14 cellular contexts compared by ENCODE assay signal in the genomic region with DNA sequence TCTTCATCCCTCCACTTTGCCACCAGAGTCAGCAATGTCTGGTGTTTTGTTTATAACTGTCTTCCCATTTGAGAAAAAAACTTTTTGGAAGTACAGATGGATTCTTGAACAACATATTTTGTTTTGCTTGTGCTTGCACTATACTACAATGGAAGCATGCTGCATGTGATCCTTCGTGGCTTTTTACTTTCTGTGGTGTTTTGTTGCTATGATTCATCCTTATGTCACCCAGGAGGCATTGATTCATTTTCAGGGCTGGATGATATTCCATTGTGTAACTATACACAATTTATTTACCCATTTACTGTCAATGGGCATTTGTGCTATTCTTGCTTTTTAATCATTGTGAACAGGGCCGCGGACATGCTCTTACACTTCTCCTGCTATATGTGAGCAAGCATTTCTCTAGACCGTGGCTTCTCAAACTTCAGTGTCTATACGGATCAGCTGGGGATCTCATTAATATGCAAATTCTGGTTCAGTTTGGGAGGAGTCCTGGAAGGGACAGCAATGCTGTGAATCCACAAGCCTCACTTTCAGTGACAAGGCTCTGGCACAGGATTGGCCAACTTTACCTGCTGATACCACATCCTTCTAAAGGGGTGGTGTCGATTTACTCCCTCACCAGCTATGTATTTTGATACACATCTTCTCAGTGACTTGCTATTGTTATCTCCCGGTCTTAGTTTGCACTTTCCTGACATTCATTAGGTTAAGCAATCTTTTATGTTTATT.
DNase-seq lines count a peak whose midpoint lies in the region; ATAC-seq, FAIRE-seq and TF ChIP-seq lines count a peak whose summit lies in the region.
"Had no signal": no experiment of that assay in that cellular context is flagged by ENCODE, and none has a peak within 500 bp of the region (broad histone marks: within the 10 kb centered on the region; RNA-seq: fewer than 3 reads in every experiment).

No MANE protein-coding gene starts in this region.

- H3K4me3 Mint-ChIP-seq in activated naive CD8-positive, alpha-beta T cell treated with anti-CD3 and anti-CD28 coated beads, Interleukin-2, amount 50 U/mL, for 24 hours = no peak overlapping the region
- no peak overlapping the region for H3K4me3 Mint-ChIP-seq in activated naive CD8-positive, alpha-beta T cell treated with anti-CD3 and anti-CD28 coated beads for 36 hours

- no peak overlapping the region for H3K4me3 ChIP-seq in fibroblast of pulmonary artery (replicated peaks; ENCODE audit: low read depth, low read length)
- H3K4me3 ChIP-seq: HAP-1 had no signal

- FAIRE-seq in urothelium cell line (lab: Jason Lieb, UNC) = peak; percentile 74
- FAIRE-seq: endometrium had no signal

- peaks cover 13% of the 10 kb centered on the region for H3K4me1 Mint-ChIP-seq in activated naive CD8-positive, alpha-beta T cell treated with anti-CD3 and anti-CD28 coated beads, Interleukin-2, amount 50 U/mL, for 24 hours
- peaks cover 9% of the 10 kb centered on the region for H3K4me1 Mint-ChIP-seq in activated naive CD8-positive, alpha-beta T cell treated with anti-CD3 and anti-CD28 coated beads for 36 hours

- H3K9me3 Mint-ChIP-seq in activated naive CD8-positive, alpha-beta T cell treated with anti-CD3 and anti-CD28 coated beads, Interleukin-2, amount 50 U/mL, for 24 hours = no peaks in the 10 kb centered on the region
- H3K9me3 Mint-ChIP-seq in activated naive CD8-positive, alpha-beta T cell treated with anti-CD3 and anti-CD28 coated beads for 36 hours = no peaks in the 10 kb centered on the region

- TF ChIP-seq CTCF in fibroblast of pulmonary artery (IDR thresholded peaks at IDR 0.05; ENCODE audit: low read length, missing control alignments) (no peak), GM20000 (IDR thresholded peaks at IDR 0.05; ENCODE audit: extremely low read depth, missing control alignments) (no peak)

- in situ Hi-C loops in SK-MEL-5 (cut with HindIII; ENCODE audit: low pct_unique_long_range_greater_than_20kb, low sequenced_read_pairs) = no loop called here

- DNase-seq in activated naive CD8-positive, alpha-beta T cell treated with anti-CD3 and anti-CD28 coated beads, Interleukin-2, amount 50 U/mL, for 24 hours = no peak
- DNase-seq in activated naive CD8-positive, alpha-beta T cell treated with anti-CD3 and anti-CD28 coated beads for 36 hours = no peak
- DNase-seq in SK-MEL-5 (ENCODE audit: low read depth, low spot score) = peak; percentile 12
- peak; percentile 46 for DNase-seq in fibroblast of pulmonary artery (ENCODE audit: low read depth)
- peak; percentile 61 for DNase-seq in urothelium cell line (ENCODE audit: low spot score)
- DNase-seq in GM20000 (ENCODE audit: low spot score) = no peak
- DNase-seq in glomerular visceral epithelial cell (ENCODE audit: extremely low spot score) = no peak
- DNase-seq in NCI-H1694 (lab: John Stamatoyannopoulos, UW) = no peak
- DNase-seq: activated T-cell treated with anti-CD3 and anti-CD28 coated beads for 4 hours, DND-41, NCI-H1930, SW 1271 had no signal

- no peaks in the 10 kb centered on the region for H3K27me3 Mint-ChIP-seq in activated naive CD8-positive, alpha-beta T cell treated with anti-CD3 and anti-CD28 coated beads, Interleukin-2, amount 50 U/mL, for 24 hours
- H3K27me3 Mint-ChIP-seq in activated naive CD8-positive, alpha-beta T cell treated with anti-CD3 and anti-CD28 coated beads for 36 hours = no peaks in the 10 kb centered on the region

- ATAC-seq in activated naive CD8-positive, alpha-beta T cell treated with anti-CD3 and anti-CD28 coated beads, Interleukin-2, amount 50 U/mL, for 24 hours = peak; percentile 40

- no peaks in the 10 kb centered on the region for H3K36me3 Mint-ChIP-seq in activated naive CD8-positive, alpha-beta T cell treated with anti-CD3 and anti-CD28 coated beads, Interleukin-2, amount 50 U/mL, for 24 hours (ENCODE audit: low read depth)
- no peaks in the 10 kb centered on the region for H3K36me3 Mint-ChIP-seq in activated naive CD8-positive, alpha-beta T cell treated with anti-CD3 and anti-CD28 coated beads for 36 hours

- no peak overlapping the region for H3K27ac Mint-ChIP-seq in activated naive CD8-positive, alpha-beta T cell treated with anti-CD3 and anti-CD28 coated beads, Interleukin-2, amount 50 U/mL, for 24 hours
- H3K27ac Mint-ChIP-seq in activated naive CD8-positive, alpha-beta T cell treated with anti-CD3 and anti-CD28 coated beads for 36 hours = no peak overlapping the region

Comparison
In these comparisons a context has a peak if more than half of its experiments do, and no peak if none do; other contexts are left out.
1. DNase-seq: peak in SK-MEL-5 (single experiment), fibroblast of pulmonary artery (single experiment) and urothelium cell line (single experiment); none in activated naive CD8-positive, alpha-beta T cell treated with anti-CD3 and anti-CD28 coated beads, Interleukin-2, amount 50 U/mL, for 24 hours (single experiment), activated naive CD8-positive, alpha-beta T cell treated with anti-CD3 and anti-CD28 coated beads for 36 hours (single experiment), GM20000 (single experiment), glomerular visceral epithelial cell (single experiment) and NCI-H1694 (single experiment).